ENCODE assay signal across 6 cellular contexts in the genomic region with DNA sequence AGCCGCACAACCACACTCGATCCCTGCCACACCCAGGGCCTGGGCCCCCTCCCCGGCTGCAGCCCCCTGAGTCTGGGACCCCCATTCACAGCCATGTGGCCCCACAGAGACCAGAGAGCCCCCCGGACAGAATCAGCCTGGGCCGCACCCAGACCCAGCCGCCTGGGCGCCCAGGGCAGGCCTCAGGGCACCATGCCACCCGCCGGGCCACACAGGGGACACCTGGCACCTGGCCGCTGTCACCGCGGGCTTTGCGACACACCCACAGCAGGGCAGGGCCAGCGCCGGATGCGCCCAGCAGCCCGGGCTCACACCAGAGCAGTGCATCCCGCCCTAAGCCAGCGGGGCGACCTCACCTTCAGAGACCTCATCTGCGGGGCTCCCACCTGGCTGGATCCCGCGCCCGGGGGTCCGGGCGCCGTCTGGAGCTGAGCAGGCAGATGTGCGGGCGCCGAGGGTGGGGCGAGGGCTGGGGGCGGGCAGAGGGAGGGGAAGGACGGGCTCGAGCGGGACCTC.
DNase-seq lines count a peak whose midpoint lies in the region; ATAC-seq lines count a peak whose summit lies in the region.

No MANE protein-coding gene starts in this region.

- H3K27ac Mint-ChIP-seq in effector memory CD8-positive, alpha-beta T cell: no peak overlapping the region

- H3K36me3 Mint-ChIP-seq in effector memory CD8-positive, alpha-beta T cell (ENCODE audit: insufficient read depth): peaks cover 4% of the 10 kb centered on the region

- H3K9me3 Mint-ChIP-seq in effector memory CD8-positive, alpha-beta T cell: no peaks in the 10 kb centered on the region

- peaks cover 5 to 6% of the 10 kb centered on the region in 2 donors for H3K4me1 Mint-ChIP-seq in effector memory CD8-positive, alpha-beta T cell (ENCODE audit: low read depth in 2 of 2)

- peak; percentile 63 for ATAC-seq in effector memory CD8-positive, alpha-beta T cell (replicated peaks)

- no peaks in the 10 kb centered on the region for H3K27me3 Mint-ChIP-seq in effector memory CD8-positive, alpha-beta T cell

- H3K4me3 Mint-ChIP-seq in effector memory CD8-positive, alpha-beta T cell: no peak overlapping the region

- DNase-seq in activated CD4-positive, alpha-beta T cell treated with anti-CD3 and anti-CD28 coated beads for 48 hours: peak; percentile 33
- DNase-seq in activated CD4-positive, alpha-beta T cell treated with anti-CD3 and anti-CD28 coated beads for 1 hour: no peak
- peak in 1 of 3 experiments; percentile 19 for DNase-seq in effector memory CD8-positive, alpha-beta T cell
- DNase-seq in stimulated activated CD8-positive, alpha-beta memory T cell treated with anti-CD3 and anti-CD28 coated beads, Interleukin-4, amount 100 ng/mL, for 48 hours: peak; percentile 49
- no peak for DNase-seq in KG1 (lab: John Stamatoyannopoulos, UW)
- DNase-seq in kidney glomerular epithelial cell (lab: John Stamatoyannopoulos, UW): no peak

Comparison
In these comparisons a context has a peak if more than half of its experiments do, and no peak if none do; other contexts are left out.
1. DNase-seq: peak in activated CD4-positive, alpha-beta T cell treated with anti-CD3 and anti-CD28 coated beads for 48 hours (single experiment) and stimulated activated CD8-positive, alpha-beta memory T cell treated with anti-CD3 and anti-CD28 coated beads, Interleukin-4, amount 100 ng/mL, for 48 hours (single experiment); none in activated CD4-positive, alpha-beta T cell treated with anti-CD3 and anti-CD28 coated beads for 1 hour (single experiment), KG1 (single experiment) and kidney glomerular epithelial cell (single experiment).